Comparison of ENCODE assay signal across 8 cellular contexts in genomic region chr9:128127568-128127989, GRCh38. TPM values are rescaled to one million over a fixed set of nuclear protein-coding genes. Genes with fewer than 3 reads are reported as not detected.
DNase-seq lines count a peak whose midpoint lies in the region; ATAC-seq, FAIRE-seq and TF ChIP-seq lines count a peak whose summit lies in the region.

Gene PTGES2, minus strand, starts transcription at chr9:128127729. Its CDS starts 12 bp downstream, at chr9:128127717.

- H3K4me1 ChIP-seq in BLaER1 (peaks cover 44% of the 10 kb centered on the region), endothelial cell of umbilical vein (ENCODE audit: control insufficient read depth, extremely low read depth, insufficient read depth, low read length) (peaks cover 11% of the 10 kb centered on the region)

- DNase-seq in NOMO-1 treated with dmso at 0.1 percent for 144 hours (lab: John Stamatoyannopoulos, UW; ENCODE audit: unreplicated experiment) (peak; percentile 78), endothelial cell of umbilical vein (ENCODE audit: low read depth, low spot score) (peak; percentile 81), midbrain (lab: John Stamatoyannopoulos, UW) (peak; percentile 90)
- DNase-seq in activated CD8-positive, alpha-beta memory T cell treated with anti-CD3 and anti-CD28 coated beads, Interleukin-2, amount 50 U/mL, for 24 hours (ENCODE audit: extremely low read depth), result peak; percentile 29
- peak; percentile 71 to 75 for DNase-seq in stimulated activated CD8-positive, alpha-beta memory T cell treated with anti-CD3 and anti-CD28 coated beads, Interleukin-15, amount 100 ng/mL, for 48 hours (ENCODE audit: low read depth in 2 of 2)

- H4K20me1 ChIP-seq in BLaER1 (peaks cover 40% of the 10 kb centered on the region), endothelial cell of umbilical vein (replicated peaks; ENCODE audit: control insufficient read depth, extremely low read depth, insufficient read depth, low read length) (no peaks in the 10 kb centered on the region)

- peaks cover 28% of the 10 kb centered on the region for H3K36me3 ChIP-seq in BLaER1
- H3K36me3 ChIP-seq in endothelial cell of umbilical vein (ENCODE audit: control insufficient read depth in 2 of 2, extremely low read depth in 1 of 2, insufficient read depth in 2 of 2, low read length in 2 of 2), result peaks cover 0 to 7% of the 10 kb centered on the region in 2 experiments

- H3K4me2 ChIP-seq in BLaER1, result peak within 1 kb of the TSS; percentile 85
- H3K4me2 ChIP-seq in endothelial cell of umbilical vein (ENCODE audit: insufficient read depth, low read length), result peak within 1 kb of the TSS; percentile 82

- dilution Hi-C loops in endothelial cell of umbilical vein (cut with MboI; ENCODE audit: extremely low pct_ligation_motif_present, low sequenced_read_pairs), result no loop called here

- intact Hi-C loops in endothelial cell of umbilical vein (cut with micrococcal nuclease), result loop anchor here (1.0 kb wide), 1 partner anchor 10 kb away; no protein-coding TSS in a partner anchor

- H3K27ac ChIP-seq in BLaER1, result peak within 1 kb of the TSS; percentile 99
- H3K27ac ChIP-seq in endothelial cell of umbilical vein (ENCODE audit: insufficient read depth, low read depth, low read length), result peak within 1 kb of the TSS; percentile 76

- CTCF ChIA-PET in endothelial cell of umbilical vein (lab: Charles Lee), result interaction anchor here (2.3 kb wide), 1 partner anchor 10 kb away, joined by 31 read pairs; no protein-coding TSS in a partner anchor

- no peaks in the 10 kb centered on the region for H3K9me1 ChIP-seq in endothelial cell of umbilical vein (replicated peaks; ENCODE audit: control insufficient read depth, extremely low read depth, insufficient read depth, low read length)

- no TSS peak for BruUV-seq in endothelial cell of umbilical vein (replicated peaks; lab: Mats Ljungman, UMichigan)

- ATAC-seq in GM19043 (IDR thresholded peaks at IDR 0.05; ENCODE audit: low read depth, unreplicated experiment) (peak; percentile 50), HG03432 (IDR thresholded peaks at IDR 0.05; ENCODE audit: unreplicated experiment) (peak; percentile 70)

- H3K9ac ChIP-seq in BLaER1 (peak within 1 kb of the TSS; percentile 95), endothelial cell of umbilical vein (replicated peaks; ENCODE audit: extremely low read depth, insufficient read depth, low read length) (peak within 1 kb of the TSS; percentile 91)

- H3K79me2 ChIP-seq in endothelial cell of umbilical vein (ENCODE audit: control insufficient read depth, insufficient read depth, low read length), result peaks cover 11% of the 10 kb centered on the region

- TF ChIP-seq POLR2A in endothelial cell of umbilical vein (IDR thresholded peaks at IDR 0.05; ENCODE audit: low read depth, low read length), result peak; percentile 66

- FAIRE-seq in endothelial cell of umbilical vein (lab: Jason Lieb, UNC), result peak; percentile 80

- peaks cover 15% of the 10 kb centered on the region for H3K27me3 ChIP-seq in BLaER1
- H3K27me3 ChIP-seq in endothelial cell of umbilical vein (ENCODE audit: control insufficient read depth in 2 of 2, insufficient read depth in 2 of 2, low read length in 2 of 2), result peaks cover 5% of the 10 kb centered on the region in 2 experiments

- POLR2A ChIA-PET in endothelial cell of umbilical vein (lab: Charles Lee), result no interaction called here

- H3K4me3 ChIP-seq in BLaER1 (peak within 1 kb of the TSS; percentile 99), endothelial cell of umbilical vein (replicated peaks in 1 of 3; ENCODE audit: insufficient read depth in 1 of 3, low read depth in 1 of 3, low read length in 3 of 3) (peak within 1 kb of the TSS; percentile 83 to 92 (median 90))

- no peak for TF ChIP-seq CTCF in endothelial cell of umbilical vein (IDR thresholded peaks at IDR 0.05; ENCODE audit: extremely low read depth in 1 of 2, insufficient read depth in 1 of 2, low read depth in 1 of 2, low read length in 2 of 2)

- H2AFZ ChIP-seq in endothelial cell of umbilical vein (ENCODE audit: low read depth, low read length), result peak within 1 kb of the TSS; percentile 86

- H3K9me3 ChIP-seq in BLaER1 (no peaks in the 10 kb centered on the region; the same call in 1 of the 2 replicates), endothelial cell of umbilical vein (replicated peaks; ENCODE audit: control insufficient read depth, insufficient read depth, low read length) (no peaks in the 10 kb centered on the region)

TF ChIP-seq in endothelial cell of umbilical vein, 7 proteins besides CTCF, POLR2A, EP300 and RAD21:
- TF ChIP-seq JUN (IDR thresholded peaks at IDR 0.05; ENCODE audit: borderline replicate concordance, insufficient read depth, insufficient read length, low read depth) (no peak), MYC (IDR thresholded peaks at IDR 0.05; ENCODE audit: low read depth, low read length) (no peak), EZH2 (IDR thresholded peaks at IDR 0.05; ENCODE audit: borderline replicate concordance, low read depth, low read length, severe bottlenecking) (no peak), FOS (IDR thresholded peaks at IDR 0.05; ENCODE audit: borderline replicate concordance, insufficient read depth, low read length) (peak; percentile 6), MAX (IDR thresholded peaks at IDR 0.05; ENCODE audit: insufficient read depth, insufficient read length) (peak; percentile 46), POLR2AphosphoS5 (IDR thresholded peaks at IDR 0.05; ENCODE audit: insufficient read depth, low read depth, low read length) (no peak), GATA2 (IDR thresholded peaks at IDR 0.05; ENCODE audit: insufficient read depth, insufficient read length, low read depth, low read length) (no peak)

RNA-seq across cellular contexts. Expression of gene PTGES2, which starts in this region (rescaled TPM):
- 64.2 and 69.6 TPM in 2 replicates for total RNA-seq in endothelial cell of umbilical vein
- 69.8 and 69.9 TPM in 2 replicates for polyA plus RNA-seq in endothelial cell of umbilical vein
- polyA plus RNA-seq in endothelial cell of umbilical vein (2011; cell fraction: cytosol; rRNA removed), result 65.0 and 76.3 TPM in 2 replicates
- polyA plus RNA-seq in endothelial cell of umbilical vein (2011; cell fraction: nucleus; rRNA removed), result 105 and 113 TPM in 2 replicates
- polyA plus RNA-seq in endothelial cell of umbilical vein (2012), result 52.9 and 57.9 TPM in 2 replicates
- 45.6 and 48.0 TPM in 2 replicates for polyA minus RNA-seq in endothelial cell of umbilical vein
- 85.7 TPM for polyA minus RNA-seq in endothelial cell of umbilical vein (2011; cell fraction: cytosol; rRNA and poly(A)+ RNA removed)
- polyA minus RNA-seq in endothelial cell of umbilical vein (2011; cell fraction: nucleus; rRNA and poly(A)+ RNA removed), result 23.8 and 31.5 TPM in 2 replicates

Comparison
In these comparisons a context has a peak if more than half of its experiments do, and no peak if none do; other contexts are left out.
1. Peak in every context shown above with its lines: DNase-seq, ATAC-seq, H3K4me3 ChIP-seq and H3K27ac ChIP-seq.
2. DNase-seq: peak in every context shown above with its lines; median percentile 90 in midbrain; 81 in endothelial cell of umbilical vein; 78 in NOMO-1 treated with dmso at 0.1 percent for 144 hours; 73 in stimulated activated CD8-positive, alpha-beta memory T cell treated with anti-CD3 and anti-CD28 coated beads, Interleukin-15, amount 100 ng/mL, for 48 hours; 29 in activated CD8-positive, alpha-beta memory T cell treated with anti-CD3 and anti-CD28 coated beads, Interleukin-2, amount 50 U/mL, for 24 hours.